Comparison of ENCODE assay signal across 2 cellular contexts in genomic region chr10:87531908-87532622, GRCh38.
TF ChIP-seq lines count a peak whose summit lies in the region.

No MANE protein-coding gene starts in this region.

TF ChIP-seq in liver, 16 proteins besides CTCF, POLR2A, EP300 and RAD21:
- TF ChIP-seq NR2F2 (IDR thresholded peaks at IDR 0.05) = peak; percentile 71
- TF ChIP-seq SP1 (IDR thresholded peaks at IDR 0.05) = peak; percentile 40
- no peak for TF ChIP-seq REST (IDR thresholded peaks at IDR 0.05)

TF ChIP-seq in HepG2, 621 proteins besides CTCF, POLR2A, EP300 and RAD21:
- no peak for TF ChIP-seq PITX1 (CRISPR knock-in tag; IDR thresholded peaks at IDR 0.05)
- no peak for TF ChIP-seq ZNF552 (CRISPR knock-in tag; IDR thresholded peaks at IDR 0.05; ENCODE audit: borderline replicate concordance)
- TF ChIP-seq TMF1 (CRISPR knock-in tag; IDR thresholded peaks at IDR 0.05; ENCODE audit: low read depth) = no peak
- no peak for TF ChIP-seq REST (IDR thresholded peaks at IDR 0.05; ENCODE audit: borderline replicate concordance in 1 of 2, low read depth in 1 of 2, low read length in 2 of 2)
- TF ChIP-seq ZFP36L1 (CRISPR knock-in tag; IDR thresholded peaks at IDR 0.05) = no peak
- TF ChIP-seq KAT7 (CRISPR knock-in tag; IDR thresholded peaks at IDR 0.05; ENCODE audit: borderline replicate concordance) = no peak
- no peak for TF ChIP-seq CREB3 (CRISPR knock-in tag; IDR thresholded peaks at IDR 0.05)
- TF ChIP-seq THAP11 (CRISPR knock-in tag; IDR thresholded peaks at IDR 0.05) = no peak
- no peak for TF ChIP-seq MEF2D (CRISPR knock-in tag; IDR thresholded peaks at IDR 0.05)
- TF ChIP-seq HOXA9 (CRISPR knock-in tag; IDR thresholded peaks at IDR 0.05; ENCODE audit: borderline replicate concordance) = no peak
- no peak for TF ChIP-seq THYN1 (CRISPR knock-in tag; IDR thresholded peaks at IDR 0.05; ENCODE audit: borderline replicate concordance, low read depth)
- TF ChIP-seq ZFP82 (CRISPR knock-in tag; IDR thresholded peaks at IDR 0.05; ENCODE audit: borderline replicate concordance) = no peak
- TF ChIP-seq ZNF430 (CRISPR knock-in tag; IDR thresholded peaks at IDR 0.05) = no peak
- TF ChIP-seq NCOA1 (CRISPR knock-in tag; IDR thresholded peaks at IDR 0.05) = no peak
- TF ChIP-seq MXD4 (CRISPR knock-in tag; IDR thresholded peaks at IDR 0.05) = no peak
- TF ChIP-seq ZNF543 (CRISPR knock-in tag; IDR thresholded peaks at IDR 0.05) = no peak
- no peak for TF ChIP-seq HDAC1 (CRISPR knock-in tag; IDR thresholded peaks at IDR 0.05)
- no peak for TF ChIP-seq ZNF773 (CRISPR knock-in tag; IDR thresholded peaks at IDR 0.05; ENCODE audit: borderline replicate concordance)
TF ChIP-seq in HepG2: peak in this region for 0.
